8 cellular contexts compared by ENCODE assay signal in genomic region chr16:28180660-28181556, GRCh38. TPM values are rescaled to one million over a fixed set of nuclear protein-coding genes. Genes with fewer than 3 reads are reported as not detected.
DNase-seq lines count a peak whose midpoint lies in the region; ATAC-seq and TF ChIP-seq lines count a peak whose summit lies in the region.

No MANE protein-coding gene starts in this region.

- peak overlapping the region; percentile 69 for H3K4me3 Mint-ChIP-seq in CD4-positive, alpha-beta T cell

- peak overlapping the region; percentile 52 for H3K27ac ChIP-seq in CD4-positive, alpha-beta T cell (ENCODE audit: low read depth, low read length)
- H3K27ac ChIP-seq in tibial nerve: no peak overlapping the region

- no peak for TF ChIP-seq POLR2A in tibial nerve (IDR thresholded peaks at IDR 0.05)

- 34 to 43% methylated on average over 9 of the region's 9 CpGs for WGBS in tibial nerve, 2 donors

- no peak for ATAC-seq in CD4-positive, alpha-beta T cell (ENCODE audit: poor library complexity)
- peak; percentile 23 for ATAC-seq in mucosa of descending colon

- POLR2A ChIA-PET in CD4-positive, alpha-beta T cell (lab: Charles Lee): interaction anchor here (0.8 to 2.3 kb wide), 6 partner anchors 13 to 39 kb away, joined by 3 to 7 read pairs (median 4); partner anchors contain the start of gene XPO6

- no peak overlapping the region for H3K4me3 ChIP-seq in mucosa of descending colon
- H3K4me3 ChIP-seq in tibial nerve: no peak overlapping the region

- no peak for TF ChIP-seq EP300 in tibial nerve (IDR thresholded peaks at IDR 0.05)

- H3K4me1 ChIP-seq in mucosa of descending colon (ENCODE audit: low read depth) (peaks cover 7% of the 10 kb centered on the region), tibial nerve (peaks cover 0 to 37% (median 21%) of the 10 kb centered on the region in 4 donors)

- peaks cover 90% of the 10 kb centered on the region for H3K36me3 Mint-ChIP-seq in CD4-positive, alpha-beta T cell (ENCODE audit: low read depth)

- no peaks in the 10 kb centered on the region for H3K27me3 ChIP-seq in CD4-positive, alpha-beta T cell (ENCODE audit: control insufficient read depth, insufficient read depth, low read length)
- no peaks in the 10 kb centered on the region for H3K27me3 ChIP-seq in tibial nerve

- no peaks in the 10 kb centered on the region for H3K36me3 ChIP-seq in mucosa of descending colon (ENCODE audit: low read depth)
- H3K36me3 ChIP-seq in tibial nerve: peaks cover 0 to 10% (median 0%) of the 10 kb centered on the region in 3 donors

- intact Hi-C loops in CD4-positive, alpha-beta T cell (cut with DNase I, micrococcal nuclease): loop anchor here in 1 of 2 experiments (5.0 kb wide), 1 partner anchor 34 kb away; no protein-coding TSS in a partner anchor
- intact Hi-C loops in mucosa of descending colon (cut with DNase I, micrococcal nuclease): no loop called here

- CTCF ChIA-PET in CD4-positive, alpha-beta T cell (lab: Charles Lee): interaction anchor here (1.0 to 2.3 kb wide), 5 partner anchors 13 to 44 kb away, joined by 3 to 8 read pairs (median 4); no protein-coding TSS in a partner anchor

- H3K27ac Mint-ChIP-seq in CD4-positive, alpha-beta T cell: peak overlapping the region; percentile 85

- H3K4me1 Mint-ChIP-seq in CD4-positive, alpha-beta T cell (ENCODE audit: low read depth): peaks cover 93% of the 10 kb centered on the region

- DNase-seq in CD4-positive, alpha-beta T cell: no peak
- DNase-seq in M059J (ENCODE audit: low read depth) (peak; percentile 21), amniotic epithelial cell (ENCODE audit: low read depth) (peak; percentile 27), mucosa of descending colon (no peak), NCI-H524 treated with DMSO at 0.1 percent for 48 hours (lab: John Stamatoyannopoulos, UW) (no peak), tibial nerve (ENCODE audit: low spot score in 2 of 2) (no peak), DMS153 (lab: John Stamatoyannopoulos, UW) (no peak), NCI-H2081 treated with DMSO at 0.1 percent for 48 hours (lab: John Stamatoyannopoulos, UW) (no peak)

- no peaks in the 10 kb centered on the region for H3K9me3 ChIP-seq in CD4-positive, alpha-beta T cell (ENCODE audit: control insufficient read depth, low read length)
- H3K9me3 ChIP-seq in mucosa of descending colon (no peaks in the 10 kb centered on the region), tibial nerve (no peaks in the 10 kb centered on the region)

- no peaks in the 10 kb centered on the region for H3K27me3 Mint-ChIP-seq in CD4-positive, alpha-beta T cell

- no peak for TF ChIP-seq CTCF in CD4-positive, alpha-beta T cell (IDR thresholded peaks at IDR 0.05)
- TF ChIP-seq CTCF in mucosa of descending colon (IDR thresholded peaks at IDR 0.05) (no peak), tibial nerve (IDR thresholded peaks at IDR 0.05) (no peak)

- H3K9me3 Mint-ChIP-seq in CD4-positive, alpha-beta T cell: peaks cover 2% of the 10 kb centered on the region

RNA-seq across cellular contexts. Expression of gene XPO6, which starts 30.9 kb away (rescaled TPM):
- 100 to 1,000 TPM; 378 to 390 TPM for total RNA-seq in CD4-positive, alpha-beta T cell
- 83.6 and 175 TPM in 2 replicates for total RNA-seq in M059J (2014; rRNA removed; shearing (Covaris generic))
- total RNA-seq in mucosa of descending colon (100 to 1,000 TPM in 2 of 3 donors, 10 to 100 TPM in 1; 97.6 to 138 (median 114) TPM), tibial nerve (100 to 1,000 TPM; 105 to 166 (median 141) TPM)

Comparison
In these comparisons a context has a peak if more than half of its experiments do, and no peak if none do; other contexts are left out.
1. DNase-seq: peak in M059J (single experiment) and amniotic epithelial cell (single experiment); none in CD4-positive, alpha-beta T cell (0 of 10), mucosa of descending colon (0 of 3), NCI-H524 treated with DMSO at 0.1 percent for 48 hours (single experiment), tibial nerve (0 of 2), DMS153 (single experiment) and NCI-H2081 treated with DMSO at 0.1 percent for 48 hours (single experiment).